ENCODE assay signal across 1 cellular context in genomic region chrX:124349054-124349453, GRCh38.
TF ChIP-seq lines count a peak whose summit lies in the region.

No MANE protein-coding gene starts in this region.

TF ChIP-seq in H1, 55 proteins besides CTCF, POLR2A, EP300 and RAD21:
- TF ChIP-seq CBX8 (IDR thresholded peaks at IDR 0.05; ENCODE audit: borderline replicate concordance, low read depth, low read length) (no peak), SIX5 (IDR thresholded peaks at IDR 0.05; ENCODE audit: low read depth, low read length) (no peak), JUN (IDR thresholded peaks at IDR 0.05; ENCODE audit: low read depth, low read length) (no peak), RNF2 (IDR thresholded peaks at IDR 0.05; ENCODE audit: borderline replicate concordance, low read depth, low read length, missing control alignments, poor library complexity, severe bottlenecking) (no peak), SP1 (IDR thresholded peaks at IDR 0.05; ENCODE audit: low read depth, low read length) (no peak), ASH2L (IDR thresholded peaks at IDR 0.05; ENCODE audit: low read length) (no peak), YY1 (IDR thresholded peaks at IDR 0.05; ENCODE audit: low read depth, low read length) (no peak), POU5F1 (IDR thresholded peaks at IDR 0.05; ENCODE audit: low read depth, low read length) (no peak), RFX5 (IDR thresholded peaks at IDR 0.05; ENCODE audit: borderline replicate concordance, low read depth, low read length) (no peak), GABPA (IDR thresholded peaks at IDR 0.05; ENCODE audit: borderline replicate concordance, insufficient read depth, low read length) (no peak), KDM5A (IDR thresholded peaks at IDR 0.05; ENCODE audit: low read length) (no peak), ZNF274 (IDR thresholded peaks at IDR 0.05; ENCODE audit: borderline replicate concordance, extremely low read depth, low read length) (no peak), CHD1 (IDR thresholded peaks at IDR 0.05; ENCODE audit: low read depth, low read length) (no peak), HDAC2 (IDR thresholded peaks at IDR 0.05; ENCODE audit: borderline replicate concordance in 1 of 2, low read depth in 2 of 2, low read length in 2 of 2) (no peak), EGR1 (IDR thresholded peaks at IDR 0.05; ENCODE audit: borderline replicate concordance, low read depth, low read length) (no peak), BACH1 (IDR thresholded peaks at IDR 0.05; ENCODE audit: low read length) (no peak), USF2 (IDR thresholded peaks at IDR 0.05; ENCODE audit: low read length) (no peak), POLR2AphosphoS5 (IDR thresholded peaks at IDR 0.05; ENCODE audit: low read depth, low read length) (no peak)
- TF ChIP-seq, protein P1, sequence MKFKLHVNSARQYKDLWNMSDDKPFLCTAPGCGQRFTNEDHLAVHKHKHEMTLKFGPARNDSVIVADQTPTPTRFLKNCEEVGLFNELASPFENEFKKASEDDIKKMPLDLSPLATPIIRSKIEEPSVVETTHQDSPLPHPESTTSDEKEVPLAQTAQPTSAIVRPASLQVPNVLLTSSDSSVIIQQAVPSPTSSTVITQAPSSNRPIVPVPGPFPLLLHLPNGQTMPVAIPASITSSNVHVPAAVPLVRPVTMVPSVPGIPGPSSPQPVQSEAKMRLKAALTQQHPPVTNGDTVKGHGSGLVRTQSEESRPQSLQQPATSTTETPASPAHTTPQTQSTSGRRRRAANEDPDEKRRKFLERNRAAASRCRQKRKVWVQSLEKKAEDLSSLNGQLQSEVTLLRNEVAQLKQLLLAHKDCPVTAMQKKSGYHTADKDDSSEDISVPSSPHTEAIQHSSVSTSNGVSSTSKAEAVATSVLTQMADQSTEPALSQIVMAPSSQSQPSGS (IDR thresholded peaks at IDR 0.05; ENCODE audit: low read length): no peak
